In genomic region chr1:62567926-62568325, GRCh38 we compare ENCODE assay signal across 9 cellular contexts. TPM values are rescaled to one million over a fixed set of nuclear protein-coding genes. Genes with fewer than 3 reads are reported as not detected.
"Had no signal": no experiment of that assay in that cellular context is flagged by ENCODE, and none has a peak within 500 bp of the region (broad histone marks: within the 10 kb centered on the region; RNA-seq: fewer than 3 reads in every experiment).

No MANE protein-coding gene starts in this region.

RNA-seq across cellular contexts. Expression of gene ANGPTL3, which starts 29.4 kb away (rescaled TPM):
- total RNA-seq: activated CD4-positive, alpha-beta memory T cell treated with anti-CD3 and anti-CD28 coated beads, Interleukin-2, amount 10 ng/mL, durations not matched to agents 7 days and 5 days; activated CD4-positive, alpha-beta T cell treated with anti-CD3 and anti-CD28 coated beads for 36 hours; activated CD8-positive, alpha-beta memory T cell treated with anti-CD3 and anti-CD28 coated beads for 36 hours; activated naive CD4-positive, alpha-beta T cell treated with anti-CD3 and anti-CD28 coated beads for 36 hours; activated T-helper 17 cell treated with anti-CD3 and anti-CD28 coated beads, Interleukin-2, amount 50 U/mL, for 72 hours; cardiac muscle cell; PC-3; SK-MEL-5; T-helper 2 cell treated with Interferon-gamma antibody and Interleukin-4, amounts not matched to agents 100 ng/mL and 5 ng/mL, for 36 hours had no signal
